19 cellular contexts compared by ENCODE assay signal in the genomic region with DNA sequence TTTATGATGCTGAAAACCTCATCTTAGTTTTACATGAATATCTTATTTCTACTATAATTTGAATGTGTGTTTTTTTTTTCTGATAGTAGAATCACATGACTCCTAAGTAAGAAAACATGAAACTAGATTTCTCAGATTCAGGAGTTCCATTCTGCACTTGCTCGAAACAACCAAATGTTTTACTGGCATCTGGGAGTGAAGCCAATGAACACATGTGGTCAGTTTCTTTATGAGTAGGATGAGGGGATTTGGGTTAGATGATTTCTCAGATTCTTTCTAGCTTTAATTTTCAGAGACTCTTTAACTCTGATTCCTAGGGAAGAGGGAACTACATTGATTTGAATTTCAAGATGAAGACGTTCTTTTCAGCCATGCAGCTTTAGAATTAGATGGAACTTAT.
DNase-seq lines count a peak whose midpoint lies in the region; ATAC-seq and TF ChIP-seq lines count a peak whose summit lies in the region.
"Had no signal": no experiment of that assay in that cellular context is flagged by ENCODE, and none has a peak within 500 bp of the region (broad histone marks: within the 10 kb centered on the region; RNA-seq: fewer than 3 reads in every experiment).

No MANE protein-coding gene starts in this region.

- ATAC-seq in HG02981 (IDR thresholded peaks at IDR 0.05; ENCODE audit: unreplicated experiment) (no peak), GM21360 (IDR thresholded peaks at IDR 0.05; ENCODE audit: unreplicated experiment) (no peak)
- ATAC-seq: left lung had no signal

- intact Hi-C loops in head of caudate nucleus (cut with DNase I) = no loop called here

- DNase-seq in AG10803 (ENCODE audit: low read depth) = peak; percentile 72
- peak; percentile 60 for DNase-seq in M059J (ENCODE audit: low read depth)
- peak; percentile 91 for DNase-seq in choroid plexus epithelial cell (ENCODE audit: low read depth)
- peak; percentile 44 for DNase-seq in kidney glomerular epithelial cell (lab: John Stamatoyannopoulos, UW)
- no peak for DNase-seq in head of caudate nucleus
- no peak for DNase-seq in LoVo (ENCODE audit: low spot score)
- DNase-seq: activated naive CD8-positive, alpha-beta T cell treated with anti-CD3 and anti-CD28 coated beads for 36 hours; DND-41; effector memory CD4-positive, alpha-beta T cell; foreskin melanocyte; left lung; NCI-H1048; NCI-H2107; NCI-H524 treated with DMSO at 0.1 percent for 48 hours; retina; SIG-M5; stomach had no signal

- H3K4me3 ChIP-seq in AG10803 (ENCODE audit: low read length) = no peak overlapping the region
- H3K4me3 ChIP-seq in choroid plexus epithelial cell (ENCODE audit: low read depth, low read length) = no peak overlapping the region
- H3K4me3 ChIP-seq: left lung, stomach had no signal

- TF ChIP-seq CTCF in AG10803 (conservative IDR thresholded peaks at IDR 0.05; ENCODE audit: low read length) (no peak), choroid plexus epithelial cell (conservative IDR thresholded peaks at IDR 0.05; ENCODE audit: low read depth, low read length) (no peak)

Comparison
In these comparisons a context has a peak if more than half of its experiments do, and no peak if none do; other contexts are left out.
1. DNase-seq: peak in AG10803 (single experiment), M059J (single experiment), choroid plexus epithelial cell (single experiment) and kidney glomerular epithelial cell (single experiment); none in head of caudate nucleus (0 of 42) and LoVo (single experiment).